26 cellular contexts compared by ENCODE assay signal in genomic region chr22:47130883-47131610, GRCh38.
A peak's percentile ranks its signal among the peaks of the same experiment; 100 is the strongest.
DNase-seq lines count a peak whose midpoint lies in the region; ATAC-seq and TF ChIP-seq lines count a peak whose summit lies in the region.
"Had no signal": no experiment of that assay in that cellular context is flagged by ENCODE, and none has a peak within 500 bp of the region (broad histone marks: within the 10 kb centered on the region; RNA-seq: fewer than 3 reads in every experiment).

No MANE protein-coding gene starts in this region.

- 75 to 93% methylated on average over 7 to 12 of the region's 15 CpGs for WGBS in esophagus squamous epithelium, 2 donors
- 96% methylated on average over 11 of the region's 15 CpGs for WGBS in suprapubic skin

- intact Hi-C loops in esophagus squamous epithelium (cut with DNase I), result no loop called here

- H3K4me3 ChIP-seq in esophagus squamous epithelium (no peak overlapping the region), suprapubic skin (no peak overlapping the region)
- H3K4me3 ChIP-seq: K562, uterus had no signal

- DNase-seq in NCI-H2171 treated with DMSO at 0.1 percent for 48 hours (lab: John Stamatoyannopoulos, UW) (peak; percentile 15), NCI-H2171 (lab: John Stamatoyannopoulos, UW) (no peak), esophagus squamous epithelium (lab: John Stamatoyannopoulos, UW) (no peak), suprapubic skin (ENCODE audit: low spot score in 2 of 2) (no peak), ureter (ENCODE audit: low spot score) (no peak), DMS153 (lab: John Stamatoyannopoulos, UW) (no peak)
- DNase-seq: activated CD4-positive, alpha-beta T cell treated with anti-CD3 and anti-CD28 coated beads, Interleukin-2, amount 10 ng/mL, durations not matched to agents 24 days and 14 days; activated gamma-delta T cell; activated naive CD8-positive, alpha-beta T cell treated with anti-CD3 and anti-CD28 coated beads, Interleukin-2, amount 10 ng/mL, durations not matched to agents 7 days and 5 days; activated T-cell treated with anti-CD3 and anti-CD28 coated beads, Interleukin-2, amount 50 U/mL, for 24 hours; AML-193; CD8-positive, alpha-beta T cell; GOT3; hypothalamus; MM.1S; natural killer cell; NCI-H1436 treated with DMSO at 0.1 percent for 48 hours; NCI-H510A treated with DMSO at 0.1 percent for 48 hours; SIG-M5; T-helper 9 cell; uterus had no signal

- TF ChIP-seq POLR2A in esophagus squamous epithelium (IDR thresholded peaks at IDR 0.05) (no peak), suprapubic skin (IDR thresholded peaks at IDR 0.05) (no peak)

- no peak for ATAC-seq in HG03159 (IDR thresholded peaks at IDR 0.05; ENCODE audit: unreplicated experiment)
- ATAC-seq: CD8-positive, alpha-beta T cell; natural killer cell had no signal

- H3K9me3 ChIP-seq in KOPT-K1 (ENCODE audit: insufficient read depth, low read length, poor library complexity, severe bottlenecking), result no peaks in the 10 kb centered on the region
- H3K9me3 ChIP-seq in esophagus squamous epithelium, result no peaks in the 10 kb centered on the region
- H3K9me3 ChIP-seq in suprapubic skin, result no peaks in the 10 kb centered on the region
- H3K9me3 ChIP-seq: Peyer's patch, uterus had no signal

- H3K4me1 ChIP-seq in esophagus squamous epithelium, result peaks cover 6 to 51% (median 16%) of the 10 kb centered on the region in 3 donors
- peaks cover 40% of the 10 kb centered on the region for H3K4me1 ChIP-seq in suprapubic skin
- H3K4me1 ChIP-seq: uterus had no signal

- no peak for TF ChIP-seq EP300 in suprapubic skin (IDR thresholded peaks at IDR 0.05)

- no peaks in the 10 kb centered on the region for H3K27me3 ChIP-seq in esophagus squamous epithelium
- no peaks in the 10 kb centered on the region for H3K27me3 ChIP-seq in suprapubic skin
- H3K27me3 ChIP-seq: Peyer's patch, uterus had no signal

- TF ChIP-seq CTCF in esophagus squamous epithelium (IDR thresholded peaks at IDR 0.05), result no peak
- no peak for TF ChIP-seq CTCF in suprapubic skin (IDR thresholded peaks at IDR 0.05)

- H3K36me3 ChIP-seq in KOPT-K1 (ENCODE audit: insufficient read depth, low read length), result peaks cover 4% of the 10 kb centered on the region; the same call in 1 of the 2 replicates
- peaks cover 0 to 5% (median 0%) of the 10 kb centered on the region in 3 donors for H3K36me3 ChIP-seq in esophagus squamous epithelium
- H3K36me3 ChIP-seq in suprapubic skin, result no peaks in the 10 kb centered on the region
- H3K36me3 ChIP-seq: Peyer's patch, uterus had no signal

- H3K27ac ChIP-seq in KOPT-K1 (ENCODE audit: low read depth, low read length, poor library complexity, severe bottlenecking) (peak overlapping the region; percentile 42), esophagus squamous epithelium (peak overlapping the region in 3 of 4 donors; percentile 65 to 92 (median 87)), suprapubic skin (peak overlapping the region; percentile 69)
- H3K27ac ChIP-seq: uterus, VCaP had no signal
